ENCODE assay signal across 8 cellular contexts in genomic region chr7:30321089-30321991, GRCh38. TPM values are rescaled to one million over a fixed set of nuclear protein-coding genes. Genes with fewer than 3 reads are reported as not detected.
DNase-seq lines count a peak whose midpoint lies in the region; ATAC-seq and TF ChIP-seq lines count a peak whose summit lies in the region.

No MANE protein-coding gene starts in this region.

- peak overlapping the region; percentile 26 for H3K4me3 ChIP-seq in CD8-positive, alpha-beta T cell (ENCODE audit: low read depth, low read length)
- H3K4me3 ChIP-seq in neutrophil (ENCODE audit: low read depth in 1 of 2, low read length in 1 of 2), result peak overlapping the region in 1 of 2 experiments; percentile 33

- H3K27me3 Mint-ChIP-seq in CD8-positive, alpha-beta T cell (ENCODE audit: low read depth), result no peaks in the 10 kb centered on the region
- no peaks in the 10 kb centered on the region for H3K27me3 Mint-ChIP-seq in central memory CD8-positive, alpha-beta T cell

- TF ChIP-seq CTCF in CD8-positive, alpha-beta T cell (IDR thresholded peaks at IDR 0.05), result no peak
- TF ChIP-seq CTCF in neutrophil (IDR thresholded peaks at IDR 0.05), result no peak

- CTCF ChIA-PET in CD8-positive, alpha-beta T cell (lab: Charles Lee), result interaction anchor here (1.0 to 2.0 kb wide), 3 partner anchors 14 to 30 kb away, joined by 3 to 11 read pairs (median 9); no protein-coding TSS in a partner anchor

- H3K27ac ChIP-seq in CD8-positive, alpha-beta T cell (ENCODE audit: low read depth, low read length), result peak overlapping the region; percentile 53
- peak overlapping the region; percentile 81 for H3K27ac ChIP-seq in neutrophil

- H3K4me1 ChIP-seq in CD8-positive, alpha-beta T cell (ENCODE audit: insufficient read depth, low read length), result peaks cover 31% of the 10 kb centered on the region
- peaks cover 27 to 35% of the 10 kb centered on the region in 2 experiments for H3K4me1 ChIP-seq in neutrophil (ENCODE audit: control insufficient read depth in 1 of 2, insufficient read depth in 1 of 2, low read depth in 1 of 2, low read length in 1 of 2)

- POLR2A ChIA-PET in CD8-positive, alpha-beta T cell (lab: Charles Lee), result interaction anchor here (0.8 to 2.8 kb wide), 8 partner anchors 8 to 36 kb away, joined by 3 to 16 read pairs (median 6); partner anchors contain the start of gene ZNRF2

- peak overlapping the region; percentile 98 for H3K27ac Mint-ChIP-seq in CD8-positive, alpha-beta T cell
- peak overlapping the region; percentile 99 for H3K27ac Mint-ChIP-seq in central memory CD8-positive, alpha-beta T cell (ENCODE audit: low read depth)

- peaks cover 78% of the 10 kb centered on the region for H3K4me1 Mint-ChIP-seq in CD8-positive, alpha-beta T cell (ENCODE audit: low read depth)
- peaks cover 72% of the 10 kb centered on the region for H3K4me1 Mint-ChIP-seq in central memory CD8-positive, alpha-beta T cell

- peak; percentile 21 for ATAC-seq in CD8-positive, alpha-beta T cell
- peak; percentile 48 for ATAC-seq in central memory CD8-positive, alpha-beta T cell (replicated peaks; ENCODE audit: extremely low read depth, poor library complexity, severe bottlenecking)
- ATAC-seq in HG03521 (IDR thresholded peaks at IDR 0.05; ENCODE audit: unreplicated experiment) (no peak), HG03025 (IDR thresholded peaks at IDR 0.05; ENCODE audit: low FRiP score, unreplicated experiment) (no peak)

- H3K27me3 ChIP-seq in CD8-positive, alpha-beta T cell (ENCODE audit: insufficient read depth, low read length), result no peaks in the 10 kb centered on the region
- H3K27me3 ChIP-seq in neutrophil, result no peaks in the 10 kb centered on the region

- intact Hi-C loops in CD8-positive, alpha-beta T cell (cut with DNase I, micrococcal nuclease), result loop anchor here in 1 of 2 experiments (2.0 kb wide), 1 partner anchor 13 kb away; no protein-coding TSS in a partner anchor

- H3K9me3 ChIP-seq in CD8-positive, alpha-beta T cell (ENCODE audit: low read length), result no peaks in the 10 kb centered on the region
- H3K9me3 ChIP-seq in neutrophil, result no peaks in the 10 kb centered on the region

- DNase-seq in CD8-positive, alpha-beta T cell, result no peak
- peak; percentile 45 for DNase-seq in M059J (ENCODE audit: low read depth)
- no peak for DNase-seq in central memory CD8-positive, alpha-beta T cell (ENCODE audit: low spot score in 2 of 2)
- no peak for DNase-seq in epidermal melanocyte (ENCODE audit: insufficient read length, low spot score)
- DNase-seq in GM19238 (ENCODE audit: insufficient read length, low spot score), result no peak

- peak overlapping the region; percentile 87 for H3K4me3 Mint-ChIP-seq in CD8-positive, alpha-beta T cell
- H3K4me3 Mint-ChIP-seq in central memory CD8-positive, alpha-beta T cell, result peak overlapping the region; percentile 77

- H3K36me3 ChIP-seq in CD8-positive, alpha-beta T cell (ENCODE audit: insufficient read depth, low read length), result no peaks in the 10 kb centered on the region
- no peaks in the 10 kb centered on the region for H3K36me3 ChIP-seq in neutrophil

- no peaks in the 10 kb centered on the region for H3K9me3 Mint-ChIP-seq in CD8-positive, alpha-beta T cell
- H3K9me3 Mint-ChIP-seq in central memory CD8-positive, alpha-beta T cell, result no peaks in the 10 kb centered on the region

- H3K36me3 Mint-ChIP-seq in CD8-positive, alpha-beta T cell, result peaks cover 14% of the 10 kb centered on the region
- peaks cover 3% of the 10 kb centered on the region for H3K36me3 Mint-ChIP-seq in central memory CD8-positive, alpha-beta T cell (ENCODE audit: insufficient read depth)

RNA-seq across cellular contexts. Expression of gene ZNRF2, which starts 36.9 kb away (rescaled TPM):
- total RNA-seq in CD8-positive, alpha-beta T cell, result 10 to 100 TPM; 20.1 to 26.1 TPM
- total RNA-seq in M059J (2014; rRNA removed; shearing (Covaris generic)), result 10.3 and 12.1 TPM in 2 replicates

Comparison
In these comparisons a context has a peak if more than half of its experiments do, and no peak if none do; other contexts are left out.
1. ATAC-seq: peak in CD8-positive, alpha-beta T cell (single experiment) and central memory CD8-positive, alpha-beta T cell (single experiment); none in HG03521 (single experiment) and HG03025 (single experiment).